In genomic region chr10:13167568-13167967, GRCh38 we compare ENCODE assay signal across 19 cellular contexts.
"Had no signal": no experiment of that assay in that cellular context is flagged by ENCODE, and none has a peak within 500 bp of the region (broad histone marks: within the 10 kb centered on the region; RNA-seq: fewer than 3 reads in every experiment).

No MANE protein-coding gene starts in this region.

- H3K27me3 ChIP-seq: colonic mucosa, esophagus muscularis mucosa, foreskin keratinocyte, gastrocnemius medialis, heart right ventricle, left lung had no signal

- H3K4me3 Mint-ChIP-seq: dendritic cell treated with granulocyte-macrophage colony-stimulating factor and Interleukin-4, amounts not matched to agents 40 ng/mL and 50 ng/mL, for 4 days; effector memory CD8-positive, alpha-beta T cell; mesothelial cell of epicardium had no signal

- H3K4me3 ChIP-seq: colonic mucosa, esophagus muscularis mucosa, gastrocnemius medialis, heart right ventricle, left lung, lower lobe of right lung, mucosa of descending colon had no signal

- H3K36me3 ChIP-seq: colonic mucosa, esophagus muscularis mucosa, gastrocnemius medialis, left lung, lower lobe of right lung had no signal

- H3K4me1 Mint-ChIP-seq: mesothelial cell of epicardium had no signal

- H3K27ac Mint-ChIP-seq: dendritic cell treated with granulocyte-macrophage colony-stimulating factor and Interleukin-4, amounts not matched to agents 40 ng/mL and 50 ng/mL, for 4 days; effector memory CD8-positive, alpha-beta T cell; mesothelial cell of epicardium had no signal

- H3K9me3 Mint-ChIP-seq: dendritic cell treated with granulocyte-macrophage colony-stimulating factor and Interleukin-4, amounts not matched to agents 40 ng/mL and 50 ng/mL, for 4 days; effector memory CD8-positive, alpha-beta T cell; mesothelial cell of epicardium had no signal

- H3K9me3 ChIP-seq: colonic mucosa, esophagus muscularis mucosa, gastrocnemius medialis, heart right ventricle, left lung, lower lobe of right lung, mucosa of descending colon had no signal

- H3K27ac ChIP-seq: colonic mucosa, esophagus muscularis mucosa, foreskin keratinocyte, gastrocnemius medialis, heart right ventricle, left lung, lower lobe of right lung had no signal

- ATAC-seq: effector memory CD8-positive, alpha-beta T cell; foreskin keratinocyte; gastrocnemius medialis; heart right ventricle; left cardiac atrium; left lung; left ventricle myocardium superior; lower lobe of right lung; mucosa of descending colon had no signal

- DNase-seq: colonic mucosa; cortex of kidney; effector CD8-positive, alpha-beta T cell; effector memory CD8-positive, alpha-beta T cell; foreskin keratinocyte; gastrocnemius medialis; glutamatergic neuron; head of caudate nucleus; heart right ventricle; hippocampal formation; left cardiac atrium; left lung; left ventricle myocardium superior; lower lobe of right lung; mesenchymal stem cell; mucosa of descending colon had no signal

- H3K27me3 Mint-ChIP-seq: dendritic cell treated with granulocyte-macrophage colony-stimulating factor and Interleukin-4, amounts not matched to agents 40 ng/mL and 50 ng/mL, for 4 days; effector memory CD8-positive, alpha-beta T cell had no signal

- H3K4me1 ChIP-seq: colonic mucosa, esophagus muscularis mucosa, foreskin keratinocyte, gastrocnemius medialis, heart right ventricle, left lung, lower lobe of right lung had no signal
